Comparison of ENCODE assay signal across 8 cellular contexts in the genomic region with DNA sequence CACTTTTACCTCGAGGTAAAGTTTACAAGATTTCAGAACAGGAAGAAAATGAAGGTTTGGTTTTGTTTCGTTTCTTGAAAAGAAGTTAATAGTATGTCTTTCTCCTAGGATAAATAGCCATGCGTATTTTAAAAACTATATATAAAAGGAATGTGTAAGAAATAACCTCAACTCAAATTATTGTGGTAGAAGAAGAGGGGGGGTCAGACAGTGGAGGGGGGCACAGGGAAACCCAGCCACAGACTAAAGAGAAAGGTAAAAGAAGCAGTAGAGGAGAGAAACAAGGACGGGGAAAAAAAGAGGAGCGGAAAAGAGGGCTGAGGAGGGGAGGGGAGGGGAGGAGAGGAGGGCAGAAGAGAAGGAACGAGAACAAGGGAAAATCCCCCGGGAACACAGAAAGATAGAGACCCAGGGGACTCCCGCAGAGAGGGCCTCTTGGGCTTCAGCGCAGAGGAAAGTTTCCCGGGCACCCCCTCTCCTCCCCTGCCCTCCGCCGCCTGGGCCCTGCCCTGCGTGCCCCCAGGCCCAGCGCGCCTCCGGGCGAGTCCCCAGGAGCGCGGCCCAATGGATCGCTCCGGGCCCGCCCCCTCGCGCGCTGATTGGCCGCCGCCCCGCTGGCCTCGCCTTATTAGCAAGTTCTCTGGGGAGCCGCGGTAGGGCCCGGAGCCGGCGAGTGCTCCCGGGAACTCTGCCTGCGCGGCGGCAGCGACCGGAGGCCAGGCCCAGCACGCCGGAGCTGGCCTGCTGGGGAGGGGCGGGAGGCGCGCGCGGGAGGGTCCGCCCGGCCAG. TPM values are rescaled to one million over a fixed set of nuclear protein-coding genes. Genes with fewer than 3 reads are reported as not detected.
A peak's percentile ranks its signal among the peaks of the same experiment; 100 is the strongest.
DNase-seq lines count a peak whose midpoint lies in the region; ATAC-seq and TF ChIP-seq lines count a peak whose summit lies in the region.

A gene (plus strand): TSS at position 656 of the 789 bp plus-strand sequence. CDS start 235 bp downstream, outside the sequence.

- no peak within 1 kb of the TSS for H4K91ac ChIP-seq in neuronal stem cell (ENCODE audit: low read depth, low read length, poor library complexity)

- no peaks in the 10 kb centered on the region for H3K9me3 ChIP-seq in CD4-positive, CD25-positive, alpha-beta regulatory T cell (ENCODE audit: control insufficient read depth in 2 of 2, low read length in 2 of 2)
- H3K9me3 ChIP-seq in neuronal stem cell (replicated peaks in 1 of 2; ENCODE audit: control insufficient read depth in 2 of 2, insufficient read depth in 1 of 2, low read depth in 1 of 2, low read length in 2 of 2) = peaks cover 0 to 21% of the 10 kb centered on the region in 2 donors

- no peak within 1 kb of the TSS for H4K8ac ChIP-seq in neuronal stem cell (ENCODE audit: low read depth, low read length)

- H2BK15ac ChIP-seq in neuronal stem cell (ENCODE audit: low read length) = peak within 1 kb of the TSS; percentile 76

- H3K4me2 ChIP-seq in neuronal stem cell (ENCODE audit: insufficient read depth, low read length, poor library complexity, severe bottlenecking) = peak within 1 kb of the TSS; percentile 90

- H3K27me3 Mint-ChIP-seq in CD4-positive, CD25-positive, alpha-beta regulatory T cell = peaks cover 89% of the 10 kb centered on the region
- peaks cover 50% of the 10 kb centered on the region for H3K27me3 Mint-ChIP-seq in glutamatergic neuron (ENCODE audit: unreplicated experiment)

- H3K4me3 Mint-ChIP-seq in CD4-positive, CD25-positive, alpha-beta regulatory T cell = peak within 1 kb of the TSS; percentile 84 to 92 (median 91)
- H3K4me3 Mint-ChIP-seq in glutamatergic neuron (ENCODE audit: unreplicated experiment) = peak within 1 kb of the TSS; percentile 89

- peak within 1 kb of the TSS; percentile 20 for H2BK5ac ChIP-seq in neuronal stem cell (ENCODE audit: low read length)

- no peaks in the 10 kb centered on the region for H3K36me3 ChIP-seq in CD4-positive, CD25-positive, alpha-beta regulatory T cell (ENCODE audit: control insufficient read depth, insufficient read depth, low read length)
- no peaks in the 10 kb centered on the region for H3K36me3 ChIP-seq in neuronal stem cell (replicated peaks in 1 of 2; ENCODE audit: control insufficient read depth in 2 of 2, insufficient read depth in 2 of 2, low read length in 2 of 2)

- WGBS in neuronal stem cell (ENCODE audit: extremely low coverage in 2 of 2, insufficient read length in 2 of 2, insufficient replicate concordance in 1 of 2), 2 donors = no CpG with 5 or more reads among the region's 49 CpGs

- H3K4me3 ChIP-seq in CD4-positive, CD25-positive, alpha-beta regulatory T cell (ENCODE audit: low read depth, low read length) = peak within 1 kb of the TSS; percentile 68
- H3K4me3 ChIP-seq in neuronal stem cell (ENCODE audit: low read length in 2 of 2) = peak within 1 kb of the TSS; percentile 48 to 80

- peak within 1 kb of the TSS; percentile 42 for H2AK5ac ChIP-seq in neuronal stem cell (ENCODE audit: low read depth, low read length)

- peaks cover 0 to 8% (median 0%) of the 10 kb centered on the region in 7 donors for H3K9me3 Mint-ChIP-seq in CD4-positive, CD25-positive, alpha-beta regulatory T cell
- H3K9me3 Mint-ChIP-seq in glutamatergic neuron (ENCODE audit: unreplicated experiment) = peaks cover 10% of the 10 kb centered on the region

- H2BK120ac ChIP-seq in neuronal stem cell (ENCODE audit: low read depth, low read length) = no peak within 1 kb of the TSS

- no peaks in the 10 kb centered on the region for H3K36me3 Mint-ChIP-seq in CD4-positive, CD25-positive, alpha-beta regulatory T cell
- no peaks in the 10 kb centered on the region for H3K36me3 Mint-ChIP-seq in glutamatergic neuron (ENCODE audit: unreplicated experiment)

- peak within 1 kb of the TSS; percentile 94 for H2AFZ ChIP-seq in neuronal stem cell (ENCODE audit: low read length)

- no peak within 1 kb of the TSS for H3K23ac ChIP-seq in neuronal stem cell (ENCODE audit: low read depth, low read length, poor library complexity)

- H3K79me1 ChIP-seq in neuronal stem cell (ENCODE audit: low read depth, low read length) = peaks cover 3% of the 10 kb centered on the region

- peak in 2 of 3 donors; percentile 14 to 38 for DNase-seq in CD4-positive, CD25-positive, alpha-beta regulatory T cell
- DNase-seq in NCI-H460 (ENCODE audit: extremely low read depth, low read depth) (peak; percentile 61), glutamatergic neuron (peak; percentile 90), neuronal stem cell (ENCODE audit: low spot score) (peak; percentile 89), ureter (ENCODE audit: low spot score) (peak; percentile 79)
- peak; percentile 34 for DNase-seq in activated naive CD4-positive, alpha-beta T cell treated with anti-CD3 and anti-CD28 coated beads, Interleukin-2, amount 50 U/mL, for 16 hours

- H3K4me1 ChIP-seq in CD4-positive, CD25-positive, alpha-beta regulatory T cell (ENCODE audit: control insufficient read depth, insufficient read depth, low read length, poor library complexity, severe bottlenecking) = peaks cover 45% of the 10 kb centered on the region
- peaks cover 4 to 20% of the 10 kb centered on the region in 2 donors for H3K4me1 ChIP-seq in neuronal stem cell (ENCODE audit: control insufficient read depth in 2 of 2, insufficient read depth in 1 of 2, low read depth in 1 of 2, low read length in 2 of 2)

- H3K27ac Mint-ChIP-seq in CD4-positive, CD25-positive, alpha-beta regulatory T cell = no peak within 1 kb of the TSS
- no peak within 1 kb of the TSS for H3K27ac Mint-ChIP-seq in glutamatergic neuron (ENCODE audit: unreplicated experiment)

- no peak within 1 kb of the TSS for H2BK12ac ChIP-seq in neuronal stem cell (ENCODE audit: low read length)

- H3K4ac ChIP-seq in neuronal stem cell (ENCODE audit: low read length) = no peak within 1 kb of the TSS

- peak; percentile 42 to 53 for ATAC-seq in CD4-positive, CD25-positive, alpha-beta regulatory T cell (ENCODE audit: low read depth in 2 of 2)
- ATAC-seq in GM18907 (IDR thresholded peaks at IDR 0.05; ENCODE audit: unreplicated experiment) = peak; percentile 85
- ATAC-seq in HG03066 (IDR thresholded peaks at IDR 0.05; ENCODE audit: low read depth, unreplicated experiment) = peak; percentile 80

- peak within 1 kb of the TSS; percentile 85 for H3K9ac ChIP-seq in neuronal stem cell (ENCODE audit: low read depth, low read length, poor library complexity)

- H3K18ac ChIP-seq in neuronal stem cell (ENCODE audit: low read length) = peak within 1 kb of the TSS; percentile 89

- peaks cover 35% of the 10 kb centered on the region for H3K27me3 ChIP-seq in CD4-positive, CD25-positive, alpha-beta regulatory T cell (ENCODE audit: control insufficient read depth, insufficient read depth, low read length)
- peaks cover 67 to 94% (median 92%) of the 10 kb centered on the region in 3 experiments for H3K27me3 ChIP-seq in neuronal stem cell (ENCODE audit: control insufficient read depth in 3 of 3, insufficient read depth in 3 of 3, low read depth in 1 of 3, low read length in 3 of 3)

- peak within 1 kb of the TSS; percentile 77 for H3K14ac ChIP-seq in neuronal stem cell (ENCODE audit: low read length)

- no peak within 1 kb of the TSS for H3K27ac ChIP-seq in CD4-positive, CD25-positive, alpha-beta regulatory T cell (ENCODE audit: insufficient read depth, low read length, poor library complexity, severe bottlenecking)
- no peak within 1 kb of the TSS for H3K27ac ChIP-seq in neuronal stem cell (replicated peaks; ENCODE audit: low read length)

- no peak for TF ChIP-seq CTCF in glutamatergic neuron (IDR thresholded peaks at IDR 0.05; ENCODE audit: partially characterized antibody, unreplicated experiment)

- H3K4me1 Mint-ChIP-seq in CD4-positive, CD25-positive, alpha-beta regulatory T cell = peaks cover 13 to 56% (median 28%) of the 10 kb centered on the region in 4 donors
- H3K4me1 Mint-ChIP-seq in glutamatergic neuron (ENCODE audit: low read depth, unreplicated experiment) = peaks cover 24% of the 10 kb centered on the region

RNA-seq across cellular contexts. Expression of the gene that starts here (rescaled TPM):
- 0.54 TPM for total RNA-seq in CD4-positive, CD25-positive, alpha-beta regulatory T cell
- polyA plus RNA-seq in CD4-positive, CD25-positive, alpha-beta regulatory T cell = under 1 TPM in 1 of 4 donors, not detected in 3; 0.32 TPM
- total RNA-seq in NCI-H460 (2014; rRNA removed; shearing (Covaris generic)) = 6.3 TPM in 2 replicates
- 15.0 and 18.7 TPM in 2 replicates for polyA plus RNA-seq in NCI-H460 (2014; cell fraction: nucleus; rRNA removed)
- total RNA-seq in glutamatergic neuron (ENCODE audit: unreplicated experiment) (0.22 TPM), ureter (4.0 TPM)
- polyA plus RNA-seq in neuronal stem cell (2013, experiment 1 of 2) = 1.6 TPM
- 1.8 TPM for polyA plus RNA-seq in neuronal stem cell (2013, experiment 2 of 2)

Comparison
In these comparisons a context has a peak if more than half of its experiments do, and no peak if none do; other contexts are left out.
1. Peak in DNase-seq, ATAC-seq and H3K4me3 ChIP-seq in CD4-positive, CD25-positive, alpha-beta regulatory T cell; RNA of the gene not detected or under 1 TPM.
2. Peak in DNase-seq in glutamatergic neuron; RNA of the gene not detected or under 1 TPM.
3. DNase-seq: peak in every context shown above with its lines; median percentile 90 in glutamatergic neuron; 89 in neuronal stem cell; 79 in ureter; 61 in NCI-H460; 34 in activated naive CD4-positive, alpha-beta T cell treated with anti-CD3 and anti-CD28 coated beads, Interleukin-2, amount 50 U/mL, for 16 hours; 26 in CD4-positive, CD25-positive, alpha-beta regulatory T cell.